Comparison of ENCODE assay signal across 10 cellular contexts in the genomic region with DNA sequence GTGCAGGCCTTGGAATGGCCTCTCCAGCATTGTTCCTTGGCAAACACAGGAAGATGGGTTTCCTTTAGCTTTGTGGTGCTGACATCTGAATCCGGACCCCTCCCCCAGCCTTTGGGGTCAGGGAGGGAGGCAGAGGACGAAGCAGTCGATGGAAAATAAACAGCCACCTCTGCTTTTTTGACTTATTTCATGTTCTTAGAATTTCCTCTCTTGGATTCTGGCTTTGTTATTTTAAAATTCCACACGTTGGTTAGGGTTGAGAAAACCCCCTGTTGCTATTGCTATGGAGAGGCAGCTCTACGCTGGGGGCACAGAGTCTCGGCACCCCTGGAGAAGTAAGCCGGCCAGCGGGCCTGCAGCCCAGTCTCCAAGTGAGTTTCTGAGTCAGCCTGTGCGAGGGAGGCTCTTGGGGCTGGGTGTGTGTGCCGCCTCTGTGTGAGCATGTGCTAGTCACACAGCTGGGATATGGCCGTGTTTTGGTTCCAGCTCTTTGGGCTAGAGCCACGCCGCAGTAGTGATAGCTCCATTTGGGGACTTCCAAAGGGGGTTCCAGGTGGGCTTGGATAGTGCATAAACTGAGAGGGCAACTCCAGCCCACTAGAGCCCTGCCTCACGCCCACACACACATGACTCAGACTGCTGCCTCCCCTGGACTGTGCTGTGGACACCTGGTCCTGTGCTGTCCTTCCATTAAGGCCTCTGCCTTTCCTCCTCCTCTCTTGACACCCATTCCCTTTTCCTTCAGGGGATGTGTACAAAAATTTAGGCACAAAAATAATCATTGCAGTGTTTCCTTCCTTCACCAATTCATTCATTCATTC. TPM values are rescaled to one million over a fixed set of nuclear protein-coding genes. Genes with fewer than 3 reads are reported as not detected.
DNase-seq lines count a peak whose midpoint lies in the region; ATAC-seq and TF ChIP-seq lines count a peak whose summit lies in the region.
"Had no signal": no experiment of that assay in that cellular context is flagged by ENCODE, and none has a peak within 500 bp of the region (broad histone marks: within the 10 kb centered on the region; RNA-seq: fewer than 3 reads in every experiment).

No MANE protein-coding gene starts in this region.

- no peaks in the 10 kb centered on the region for H4K20me1 ChIP-seq in MM.1S (ENCODE audit: insufficient read depth, low read length)

- H3K27me3 ChIP-seq in skeletal muscle tissue (ENCODE audit: control insufficient read depth in 3 of 3, insufficient read depth in 3 of 3, low read length in 3 of 3), result no peaks in the 10 kb centered on the region
- 0 out of 2 replicates have a peak, but pooled peaks cover 4% of the 10 kb centered on the region for H3K27me3 ChIP-seq in MM.1S (replicated peaks; ENCODE audit: insufficient read depth, low read length)

- DNase-seq in HCEC 1CT (peak; percentile 84), cardiac fibroblast (ENCODE audit: low read depth in 2 of 2) (peak; percentile 90 to 93), kidney glomerular epithelial cell (lab: John Stamatoyannopoulos, UW) (peak; percentile 86), MM.1S (no peak), middle frontal gyrus (ENCODE audit: extremely low spot score, low spot score) (no peak), NCI-H187 (lab: John Stamatoyannopoulos, UW) (no peak)
- DNase-seq: OCI-M1 had no signal

- TF ChIP-seq CTCF in cardiac fibroblast (IDR thresholded peaks at IDR 0.05; ENCODE audit: low read depth, low read length) (no peak), MM.1S (IDR thresholded peaks at IDR 0.05; ENCODE audit: low read length) (no peak)

- H3K27ac ChIP-seq in skeletal muscle tissue (ENCODE audit: low read depth, low read length), result peak overlapping the region; percentile 67
- H3K27ac ChIP-seq in MM.1S (ENCODE audit: low read length), result no peak overlapping the region

- no peak overlapping the region for H3K4me2 ChIP-seq in MM.1S (ENCODE audit: low read depth, low read length)

- H2AFZ ChIP-seq in MM.1S (ENCODE audit: low read length), result no peak overlapping the region

- no peak for ATAC-seq in HG02798 (IDR thresholded peaks at IDR 0.05; ENCODE audit: poor library complexity, unreplicated experiment)

- H3F3A ChIP-seq in MM.1S (ENCODE audit: insufficient read depth, low read length), result no peaks in the 10 kb centered on the region

- H3K4me3 ChIP-seq in cardiac fibroblast (replicated peaks in 1 of 2; ENCODE audit: low read depth in 2 of 2, low read length in 2 of 2) (no peak overlapping the region), skeletal muscle tissue (ENCODE audit: low read length in 3 of 3) (no peak overlapping the region), MM.1S (ENCODE audit: low read length) (no peak overlapping the region)

- H3K4me1 ChIP-seq in skeletal muscle tissue (ENCODE audit: control insufficient read depth in 3 of 3, insufficient read depth in 3 of 3, low read length in 3 of 3) (peaks cover 42 to 48% (median 44%) of the 10 kb centered on the region in 3 donors), MM.1S (ENCODE audit: low read length) (no peaks in the 10 kb centered on the region)

- H3K9me2 ChIP-seq in MM.1S (replicated peaks; ENCODE audit: insufficient read depth, low read length), result no peaks in the 10 kb centered on the region

- H3K36me3 ChIP-seq in skeletal muscle tissue (ENCODE audit: control insufficient read depth in 3 of 3, insufficient read depth in 3 of 3, low read length in 3 of 3), result no peaks in the 10 kb centered on the region
- H3K36me3 ChIP-seq in MM.1S (replicated peaks; ENCODE audit: insufficient read depth, low read length), result no peaks in the 10 kb centered on the region

- H3K9me3 ChIP-seq in skeletal muscle tissue (ENCODE audit: control insufficient read depth in 3 of 3, low read length in 3 of 3) (no peaks in the 10 kb centered on the region), MM.1S (replicated peaks; ENCODE audit: insufficient read depth, low read length) (no peaks in the 10 kb centered on the region)

- H3K9ac ChIP-seq in skeletal muscle tissue (ENCODE audit: low read depth in 1 of 3, low read length in 3 of 3) (peak overlapping the region in 1 of 3 donors; percentile 5), MM.1S (ENCODE audit: low read length) (no peak overlapping the region)

- H3K79me2 ChIP-seq in MM.1S (ENCODE audit: low read length), result no peaks in the 10 kb centered on the region

RNA-seq across cellular contexts. Expression of a gene that starts 58.8 kb away (rescaled TPM):
- 56.9 TPM for total RNA-seq in skeletal muscle tissue
- total RNA-seq: activated T-helper 1 cell treated with anti-CD3 and anti-CD28 coated beads, Interleukin-12 subunit alpha, Interleukin-12 subunit beta, Interleukin-2, Interleukin-4 antibody, amounts not matched to agents 30 ng/mL and 10 ng/mL and 1 ng/mL, durations not matched to agents 14 hours and 24 hours and 36 hours had no signal

Comparison
In these comparisons a context has a peak if more than half of its experiments do, and no peak if none do; other contexts are left out.
1. DNase-seq: peak in HCEC 1CT (single experiment), cardiac fibroblast (2 of 2) and kidney glomerular epithelial cell (single experiment); none in MM.1S (single experiment), middle frontal gyrus (single experiment) and NCI-H187 (0 of 2).